ENCODE assay signal across 11 cellular contexts in genomic region chr17:50170662-50171370, GRCh38. TPM values are rescaled to one million over a fixed set of nuclear protein-coding genes. Genes with fewer than 3 reads are reported as not detected.
DNase-seq lines count a peak whose midpoint lies in the region; ATAC-seq and TF ChIP-seq lines count a peak whose summit lies in the region.
"Had no signal": no experiment of that assay in that cellular context is flagged by ENCODE, and none has a peak within 500 bp of the region (broad histone marks: within the 10 kb centered on the region; RNA-seq: fewer than 3 reads in every experiment).

No MANE protein-coding gene starts in this region.

- peak overlapping the region; percentile 66 for H3K4me2 ChIP-seq in KMS-11

- no peaks in the 10 kb centered on the region for H3K9me3 Mint-ChIP-seq in mesothelial cell of epicardium

- H3K36me3 Mint-ChIP-seq in mesothelial cell of epicardium: no peaks in the 10 kb centered on the region

- H3K36me3 ChIP-seq in KMS-11 (ENCODE audit: insufficient read depth): no peaks in the 10 kb centered on the region
- H3K36me3 ChIP-seq: transverse colon had no signal

- H3K9ac ChIP-seq in KMS-11: peak overlapping the region; percentile 6; the same call in 1 of the 2 replicates

- no peaks in the 10 kb centered on the region for H3K27me3 ChIP-seq in KMS-11 (ENCODE audit: insufficient read depth, low read depth)
- H3K27me3 ChIP-seq: transverse colon had no signal

- H3K4me3 ChIP-seq in KMS-11 (IDR thresholded peaks at IDR 0.05; ENCODE audit: insufficient read depth, low read depth, low read length): no peak overlapping the region
- H3K4me3 ChIP-seq: transverse colon had no signal

- TF ChIP-seq CTCF in KMS-11 (conservative IDR thresholded peaks at IDR 0.05; ENCODE audit: low read depth, low read length) (no peak), mesothelial cell of epicardium (IDR thresholded peaks at IDR 0.05; ENCODE audit: unreplicated experiment) (no peak), omental fat pad (IDR thresholded peaks at IDR 0.05) (no peak)

- H3K4me1 Mint-ChIP-seq in mesothelial cell of epicardium: peaks cover 20% of the 10 kb centered on the region

- H3K79me2 ChIP-seq in KMS-11 (ENCODE audit: insufficient read depth, low read depth): no peaks in the 10 kb centered on the region

- H4K20me1 ChIP-seq in KMS-11 (ENCODE audit: insufficient read depth): no peaks in the 10 kb centered on the region

- peak overlapping the region; percentile 63 for H3K27ac ChIP-seq in KMS-11
- H3K27ac ChIP-seq: transverse colon had no signal

- ATAC-seq in GM18502 (IDR thresholded peaks at IDR 0.05; ENCODE audit: poor library complexity, unreplicated experiment) (peak; percentile 69), GM21529 (IDR thresholded peaks at IDR 0.05; ENCODE audit: unreplicated experiment) (peak; percentile 62), omental fat pad (ENCODE audit: low FRiP score) (no peak)

- DNase-seq in glomerular visceral epithelial cell (ENCODE audit: extremely low spot score): peak; percentile 61
- no peak for DNase-seq in mesothelial cell of epicardium (ENCODE audit: low spot score in 2 of 2, unreplicated experiment in 2 of 2)
- DNase-seq in DMS79 treated with DMSO at 0.1 percent for 48 hours (lab: John Stamatoyannopoulos, UW): no peak
- no peak for DNase-seq in putamen (ENCODE audit: low spot score)
- DNase-seq in omental fat pad (ENCODE audit: low spot score): no peak
- DNase-seq: transverse colon had no signal

- H3K27me3 Mint-ChIP-seq in mesothelial cell of epicardium (ENCODE audit: low read depth): no peaks in the 10 kb centered on the region

- H3K27ac Mint-ChIP-seq in mesothelial cell of epicardium: no peak overlapping the region

- no peak overlapping the region for H3K4me3 Mint-ChIP-seq in mesothelial cell of epicardium

- H2AFZ ChIP-seq in KMS-11 (ENCODE audit: low read depth): peak overlapping the region; percentile 13; the same call in 1 of the 2 replicates

- peaks cover 45% of the 10 kb centered on the region for H3K4me1 ChIP-seq in KMS-11 (ENCODE audit: low read depth, poor library complexity, severe bottlenecking)

RNA-seq across cellular contexts. Expression of gene SGCA, which starts 5.0 kb away (rescaled TPM):
- total RNA-seq in mesothelial cell of epicardium (not detected in 3 replicates), omental fat pad (1 to 10 TPM in 3 of 4 donors, not detected in 1; 1.1 to 4.9 (median 2.6) TPM)
- total RNA-seq: dermis microvascular lymphatic vessel endothelial cell, NCI-H460 had no signal

RNA-seq across cellular contexts. Expression of gene PPP1R9B, which starts 20.3 kb away (rescaled TPM):
- 56.4 to 58.6 TPM (median 56.6 TPM) in 3 replicates for total RNA-seq in mesothelial cell of epicardium
- 10 to 100 TPM; 16.6 to 38.0 (median 25.6) TPM for total RNA-seq in omental fat pad

RNA-seq across cellular contexts. Expression of gene COL1A1, which starts 30.6 kb away (rescaled TPM):
- total RNA-seq in mesothelial cell of epicardium (3,780 to 4,004 TPM (median 3,972 TPM) in 3 replicates), omental fat pad (10 to 100 TPM; 21.2 to 57.9 (median 43.6) TPM)

RNA-seq across cellular contexts. Expression of gene SAMD14, which starts 40.9 kb away (rescaled TPM):
- 17.3 to 20.0 TPM (median 19.4 TPM) in 3 replicates for total RNA-seq in mesothelial cell of epicardium
- under 1 TPM in 2 of 4 donors, not detected in 2; 0.12 to 0.44 TPM for total RNA-seq in omental fat pad
- total RNA-seq: NCI-H460 had no signal

Comparison
In these comparisons a context has a peak if more than half of its experiments do, and no peak if none do; other contexts are left out.
1. RNA of gene COL1A1, which starts 30.6 kb away (total RNA-seq): 3,780 to 4,004 TPM in mesothelial cell of epicardium; 21.2 to 57.9 TPM in omental fat pad; every median in the first group is over 10 times any median in the second.